ENCODE assay signal across 1 cellular context in genomic region chr5:168165221-168165965, GRCh38.
TF ChIP-seq lines count a peak whose summit lies in the region.

No MANE protein-coding gene starts in this region.

TF ChIP-seq in GM23338, 12 proteins besides CTCF, POLR2A, EP300 and RAD21:
- TF ChIP-seq ZNF462 (CRISPR knock-in tag; IDR thresholded peaks at IDR 0.05) (peak; percentile 70; the same call in 1 of the 2 replicates), JUNB (IDR thresholded peaks at IDR 0.05; ENCODE audit: unreplicated experiment) (no peak), STAT1 (IDR thresholded peaks at IDR 0.05; ENCODE audit: unreplicated experiment) (no peak), POLR2AphosphoS5 (IDR thresholded peaks at IDR 0.05; ENCODE audit: low read depth) (no peak), NANOG (IDR thresholded peaks at IDR 0.05; ENCODE audit: borderline replicate concordance) (no peak)
